Comparison of ENCODE assay signal across 1 cellular context in the genomic region with DNA sequence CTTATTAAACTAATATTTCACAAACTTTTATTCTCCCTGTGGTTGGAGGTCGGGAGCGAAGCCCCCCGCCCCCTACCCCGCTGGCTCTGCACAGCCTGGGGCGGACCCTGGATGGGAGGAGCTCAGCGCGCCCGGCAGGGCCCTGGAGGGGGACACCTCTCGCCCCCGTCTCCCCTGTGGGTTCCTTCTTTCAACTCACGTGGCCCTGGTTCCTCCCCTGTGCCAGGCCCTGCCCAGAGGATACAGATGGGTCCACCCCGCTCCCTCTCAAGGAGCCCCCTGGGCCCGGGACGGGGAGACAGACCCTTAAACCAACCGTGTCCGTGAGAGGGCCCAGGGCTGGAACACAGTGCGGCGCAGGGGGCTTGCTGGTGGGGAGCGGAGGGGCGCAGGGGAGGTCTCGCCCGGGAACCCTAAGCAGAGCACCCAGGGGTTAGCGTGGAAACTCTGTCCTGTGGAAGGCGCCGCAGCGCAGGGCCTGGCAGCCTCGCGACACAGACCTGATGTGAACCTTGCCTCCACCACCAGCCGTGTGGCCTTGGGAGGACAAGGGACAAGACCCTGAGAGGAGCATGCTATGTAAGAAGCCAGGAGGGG.
TF ChIP-seq lines count a peak whose summit lies in the region.

No MANE protein-coding gene starts in this region.

TF ChIP-seq in GM23338, 12 proteins besides CTCF, POLR2A, EP300 and RAD21 (continued from another document):
- TF ChIP-seq, protein P1, sequence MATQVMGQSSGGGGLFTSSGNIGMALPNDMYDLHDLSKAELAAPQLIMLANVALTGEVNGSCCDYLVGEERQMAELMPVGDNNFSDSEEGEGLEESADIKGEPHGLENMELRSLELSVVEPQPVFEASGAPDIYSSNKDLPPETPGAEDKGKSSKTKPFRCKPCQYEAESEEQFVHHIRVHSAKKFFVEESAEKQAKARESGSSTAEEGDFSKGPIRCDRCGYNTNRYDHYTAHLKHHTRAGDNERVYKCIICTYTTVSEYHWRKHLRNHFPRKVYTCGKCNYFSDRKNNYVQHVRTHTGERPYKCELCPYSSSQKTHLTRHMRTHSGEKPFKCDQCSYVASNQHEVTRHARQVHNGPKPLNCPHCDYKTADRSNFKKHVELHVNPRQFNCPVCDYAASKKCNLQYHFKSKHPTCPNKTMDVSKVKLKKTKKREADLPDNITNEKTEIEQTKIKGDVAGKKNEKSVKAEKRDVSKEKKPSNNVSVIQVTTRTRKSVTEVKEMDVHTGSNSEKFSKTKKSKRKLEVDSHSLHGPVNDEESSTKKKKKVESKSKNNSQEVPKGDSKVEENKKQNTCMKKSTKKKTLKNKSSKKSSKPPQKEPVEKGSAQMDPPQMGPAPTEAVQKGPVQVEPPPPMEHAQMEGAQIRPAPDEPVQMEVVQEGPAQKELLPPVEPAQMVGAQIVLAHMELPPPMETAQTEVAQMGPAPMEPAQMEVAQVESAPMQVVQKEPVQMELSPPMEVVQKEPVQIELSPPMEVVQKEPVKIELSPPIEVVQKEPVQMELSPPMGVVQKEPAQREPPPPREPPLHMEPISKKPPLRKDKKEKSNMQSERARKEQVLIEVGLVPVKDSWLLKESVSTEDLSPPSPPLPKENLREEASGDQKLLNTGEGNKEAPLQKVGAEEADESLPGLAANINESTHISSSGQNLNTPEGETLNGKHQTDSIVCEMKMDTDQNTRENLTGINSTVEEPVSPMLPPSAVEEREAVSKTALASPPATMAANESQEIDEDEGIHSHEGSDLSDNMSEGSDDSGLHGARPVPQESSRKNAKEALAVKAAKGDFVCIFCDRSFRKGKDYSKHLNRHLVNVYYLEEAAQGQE (IDR thresholded peaks at IDR 0.05; ENCODE audit: unreplicated experiment): no peak
- TF ChIP-seq ZNF114 (CRISPR knock-in tag; IDR thresholded peaks at IDR 0.05) (no peak), JUNB (IDR thresholded peaks at IDR 0.05; ENCODE audit: unreplicated experiment) (no peak), NANOG (IDR thresholded peaks at IDR 0.05; ENCODE audit: borderline replicate concordance) (no peak)
